Comparison of ENCODE assay signal across 28 cellular contexts in genomic region chr9:89768051-89768450, GRCh38.
"Had no signal": no experiment of that assay in that cellular context is flagged by ENCODE, and none has a peak within 500 bp of the region (broad histone marks: within the 10 kb centered on the region; RNA-seq: fewer than 3 reads in every experiment).

No MANE protein-coding gene starts in this region.

- DNase-seq: heart left ventricle; hypothalamus; immature natural killer cell; kidney; left colon; left lung; midbrain; mucosa of descending colon; naive thymus-derived CD4-positive, alpha-beta T cell; ovary; right lobe of liver; stimulated activated CD4-positive, alpha-beta T cell treated with anti-CD3 and anti-CD28 coated beads, Interleukin-12 subunit alpha, Interleukin-12 subunit beta, amount 100 ng/mL, for 4 hours; stimulated activated CD4-positive, alpha-beta T cell treated with anti-CD3 and anti-CD28 coated beads, Interleukin-15, amount 100 ng/mL, for 24 hours; stimulated activated CD4-positive, alpha-beta T cell treated with anti-CD3 and anti-CD28 coated beads, Interleukin-2, amount 100 ng/mL, for 24 hours; stimulated activated CD4-positive, alpha-beta T cell treated with anti-CD3 and anti-CD28 coated beads, Interleukin-4, amount 100 ng/mL, for 1 hour; stimulated activated naive B cell treated with anti-CD40 and anti-IgM and Interleukin-4, amounts not matched to agents 10 μg/mL and 1 μg/mL and 100 μg/mL, for 72 hours; stimulated activated naive CD8-positive, alpha-beta T cell treated with anti-CD3 and anti-CD28 coated beads, Interleukin-15, Interleukin-2, amounts not matched to agents 100 U/mL and 50 U/mL, for 24 hours; stomach had no signal

- H3K4me1 Mint-ChIP-seq: immature natural killer cell had no signal

- H3K36me3 ChIP-seq: heart left ventricle, left lung, ovary, right atrium auricular region, right lobe of liver, stomach, suprapubic skin, thoracic aorta, tibial artery had no signal

- ATAC-seq: left colon; left lung; mucosa of descending colon; naive thymus-derived CD4-positive, alpha-beta T cell; natural killer cell treated with Interleukin-12 subunit alpha and Interleukin-12 subunit beta and Interleukin-15 and Interleukin-18, amount 100 ng/mL, for 72 hours; right lobe of liver; stimulated activated naive CD8-positive, alpha-beta T cell treated with anti-CD3 and anti-CD28 coated beads, Interleukin-15, Interleukin-2, amounts not matched to agents 100 U/mL and 50 U/mL, for 24 hours had no signal

- H3K27ac Mint-ChIP-seq: immature natural killer cell; memory B cell; natural killer cell treated with Interleukin-12 subunit alpha and Interleukin-12 subunit beta and Interleukin-15 and Interleukin-18, amount 100 ng/mL, for 72 hours; progenitor cell of endocrine pancreas; stimulated activated naive B cell treated with anti-CD40 and anti-IgM and Interleukin-4, amounts not matched to agents 10 μg/mL and 1 μg/mL and 100 μg/mL, for 72 hours; type B pancreatic cell had no signal

- H3K27me3 Mint-ChIP-seq: stimulated activated naive B cell treated with anti-CD40 and anti-IgM and Interleukin-4, amounts not matched to agents 10 μg/mL and 1 μg/mL and 100 μg/mL, for 72 hours; type B pancreatic cell had no signal

- H3K4me3 ChIP-seq: heart left ventricle, left lung, lung, mucosa of descending colon, ovary, right atrium auricular region, right lobe of liver, skin epidermis, stomach, suprapubic skin, thoracic aorta, tibial artery had no signal

- H3K4me3 Mint-ChIP-seq: immature natural killer cell; memory B cell; naive thymus-derived CD4-positive, alpha-beta T cell; natural killer cell treated with Interleukin-12 subunit alpha and Interleukin-12 subunit beta and Interleukin-15 and Interleukin-18, amount 100 ng/mL, for 72 hours; stimulated activated naive B cell treated with anti-CD40 and anti-IgM and Interleukin-4, amounts not matched to agents 10 μg/mL and 1 μg/mL and 100 μg/mL, for 72 hours; type B pancreatic cell had no signal

- H3K9me3 Mint-ChIP-seq: immature natural killer cell; memory B cell; natural killer cell treated with Interleukin-12 subunit alpha and Interleukin-12 subunit beta and Interleukin-15 and Interleukin-18, amount 100 ng/mL, for 72 hours had no signal

- H3K4me1 ChIP-seq: right lobe of liver, stomach, tibial artery had no signal

- H3K27me3 ChIP-seq: heart left ventricle, left lung, ovary, right atrium auricular region, right lobe of liver, stomach, suprapubic skin, tibial artery had no signal

- H3K9me3 ChIP-seq: heart left ventricle, left lung, mucosa of descending colon, ovary, right atrium auricular region, right lobe of liver, stomach, suprapubic skin, thoracic aorta, tibial artery had no signal

- H3K27ac ChIP-seq: heart left ventricle, left lung, ovary, right atrium auricular region, right lobe of liver, skin epidermis, stomach, suprapubic skin, thoracic aorta, tibial artery had no signal

- H3K36me3 Mint-ChIP-seq: immature natural killer cell; memory B cell; natural killer cell treated with Interleukin-12 subunit alpha and Interleukin-12 subunit beta and Interleukin-15 and Interleukin-18, amount 100 ng/mL, for 72 hours; type B pancreatic cell had no signal
